18 cellular contexts compared by ENCODE assay signal in genomic region chr12:63790608-63790945, GRCh38. TPM values are rescaled to one million over a fixed set of nuclear protein-coding genes. Genes with fewer than 3 reads are reported as not detected.
DNase-seq lines count a peak whose midpoint lies in the region; ATAC-seq and TF ChIP-seq lines count a peak whose summit lies in the region.
"Had no signal": no experiment of that assay in that cellular context is flagged by ENCODE, and none has a peak within 500 bp of the region (broad histone marks: within the 10 kb centered on the region; RNA-seq: fewer than 3 reads in every experiment).

No MANE protein-coding gene starts in this region.

- H3K4me1 Mint-ChIP-seq in activated CD4-positive, alpha-beta T cell treated with anti-CD3 and anti-CD28 coated beads, Interleukin-2, amount 10 ng/mL, durations not matched to agents 24 days and 14 days = peaks cover 3% of the 10 kb centered on the region
- peaks cover 5% of the 10 kb centered on the region for H3K4me1 Mint-ChIP-seq in activated CD4-positive, alpha-beta T cell treated with anti-CD3 and anti-CD28 coated beads for 36 hours
- peaks cover 3% of the 10 kb centered on the region for H3K4me1 Mint-ChIP-seq in stimulated activated naive CD8-positive, alpha-beta T cell treated with anti-CD3 and anti-CD28 coated beads, Interleukin-15, Interleukin-2, amounts not matched to agents 100 ng/mL and 50 ng/mL, for 24 hours (ENCODE audit: low read depth)
- no peaks in the 10 kb centered on the region for H3K4me1 Mint-ChIP-seq in stimulated activated effector memory CD8-positive, alpha-beta T cell treated with anti-CD3 and anti-CD28 coated beads, Interleukin-12 subunit alpha, Interleukin-12 subunit beta, amount 100 ng/mL, for 72 hours
- H3K4me1 Mint-ChIP-seq: B cell had no signal

- H3K27ac Mint-ChIP-seq in activated CD4-positive, alpha-beta T cell treated with anti-CD3 and anti-CD28 coated beads, Interleukin-2, amount 10 ng/mL, durations not matched to agents 24 days and 14 days = no peak overlapping the region
- no peak overlapping the region for H3K27ac Mint-ChIP-seq in activated CD4-positive, alpha-beta T cell treated with anti-CD3 and anti-CD28 coated beads for 36 hours
- peak overlapping the region; percentile 1 for H3K27ac Mint-ChIP-seq in stimulated activated naive CD8-positive, alpha-beta T cell treated with anti-CD3 and anti-CD28 coated beads, Interleukin-15, Interleukin-2, amounts not matched to agents 100 ng/mL and 50 ng/mL, for 24 hours
- H3K27ac Mint-ChIP-seq in stimulated activated effector memory CD8-positive, alpha-beta T cell treated with anti-CD3 and anti-CD28 coated beads, Interleukin-12 subunit alpha, Interleukin-12 subunit beta, amount 100 ng/mL, for 72 hours = peak overlapping the region; percentile 40
- H3K27ac Mint-ChIP-seq: B cell; CD4-positive, alpha-beta T cell; GM23338; H9 had no signal

- H3K4me1 ChIP-seq in foreskin keratinocyte = no peaks in the 10 kb centered on the region
- H3K4me1 ChIP-seq: BLaER1 had no signal

- H3K27me3 Mint-ChIP-seq in activated CD4-positive, alpha-beta T cell treated with anti-CD3 and anti-CD28 coated beads, Interleukin-2, amount 10 ng/mL, durations not matched to agents 24 days and 14 days = no peaks in the 10 kb centered on the region
- H3K27me3 Mint-ChIP-seq in activated CD4-positive, alpha-beta T cell treated with anti-CD3 and anti-CD28 coated beads for 36 hours = no peaks in the 10 kb centered on the region
- no peaks in the 10 kb centered on the region for H3K27me3 Mint-ChIP-seq in stimulated activated naive CD8-positive, alpha-beta T cell treated with anti-CD3 and anti-CD28 coated beads, Interleukin-15, Interleukin-2, amounts not matched to agents 100 ng/mL and 50 ng/mL, for 24 hours
- H3K27me3 Mint-ChIP-seq: B cell; CD4-positive, alpha-beta T cell; CD8-positive, alpha-beta memory T cell had no signal

- CTCF ChIA-PET in activated CD4-positive, alpha-beta T cell treated with anti-CD3 and anti-CD28 coated beads for 36 hours (lab: Charles Lee) = interaction anchor here (0.6 kb wide), 1 partner anchor 10 kb away, joined by 3 read pairs; no protein-coding TSS in a partner anchor

- peak; percentile 15 for DNase-seq in activated CD4-positive, alpha-beta T cell treated with anti-CD3 and anti-CD28 coated beads, Interleukin-2, amount 10 ng/mL, durations not matched to agents 24 days and 14 days
- DNase-seq in activated CD4-positive, alpha-beta T cell treated with anti-CD3 and anti-CD28 coated beads for 36 hours = no peak
- DNase-seq in stimulated activated naive CD8-positive, alpha-beta T cell treated with anti-CD3 and anti-CD28 coated beads, Interleukin-15, Interleukin-2, amounts not matched to agents 100 U/mL and 50 U/mL, for 24 hours = no peak
- DNase-seq in stimulated activated effector memory CD8-positive, alpha-beta T cell treated with anti-CD3 and anti-CD28 coated beads, Interleukin-12 subunit alpha, Interleukin-12 subunit beta, amount 100 ng/mL, for 72 hours (ENCODE audit: low spot score in 2 of 2) = no peak
- no peak for DNase-seq in foreskin keratinocyte
- DNase-seq: CD4-positive, alpha-beta T cell; CD8-positive, alpha-beta memory T cell; DMS 273 treated with DMSO at 0.1 percent for 48 hours; DMS79; GF-D8; H9 had no signal

- POLR2A ChIA-PET in activated CD4-positive, alpha-beta T cell treated with anti-CD3 and anti-CD28 coated beads for 36 hours (lab: Charles Lee) = no interaction called here

- no peaks in the 10 kb centered on the region for H3K27me3 ChIP-seq in foreskin keratinocyte
- H3K27me3 ChIP-seq: BLaER1 had no signal

- no peak for TF ChIP-seq CTCF in foreskin keratinocyte (conservative IDR thresholded peaks at IDR 0.05)

- H3K27ac ChIP-seq in foreskin keratinocyte = no peak overlapping the region
- H3K27ac ChIP-seq: 22Rv1, BLaER1, C4-2B had no signal

- intact Hi-C loops in activated CD4-positive, alpha-beta T cell treated with anti-CD3 and anti-CD28 coated beads, Interleukin-2, amount 10 ng/mL, durations not matched to agents 24 days and 14 days (cut with micrococcal nuclease) = no loop called here
- intact Hi-C loops in activated CD4-positive, alpha-beta T cell treated with anti-CD3 and anti-CD28 coated beads for 36 hours (cut with DNase I, micrococcal nuclease) = no loop called here

- ATAC-seq in activated CD4-positive, alpha-beta T cell treated with anti-CD3 and anti-CD28 coated beads for 36 hours = no peak
- no peak for ATAC-seq in stimulated activated naive CD8-positive, alpha-beta T cell treated with anti-CD3 and anti-CD28 coated beads, Interleukin-15, Interleukin-2, amounts not matched to agents 100 U/mL and 50 U/mL, for 24 hours
- ATAC-seq in stimulated activated effector memory CD8-positive, alpha-beta T cell treated with anti-CD3 and anti-CD28 coated beads, Interleukin-12 subunit alpha, Interleukin-12 subunit beta, amount 100 ng/mL, for 72 hours = no peak
- ATAC-seq in foreskin keratinocyte = no peak
- ATAC-seq: GM23338, HCT116 had no signal

- H3K9me3 Mint-ChIP-seq in activated CD4-positive, alpha-beta T cell treated with anti-CD3 and anti-CD28 coated beads, Interleukin-2, amount 10 ng/mL, durations not matched to agents 24 days and 14 days = peaks cover 3% of the 10 kb centered on the region
- H3K9me3 Mint-ChIP-seq in activated CD4-positive, alpha-beta T cell treated with anti-CD3 and anti-CD28 coated beads for 36 hours (ENCODE audit: low read depth) = no peaks in the 10 kb centered on the region
- H3K9me3 Mint-ChIP-seq in stimulated activated naive CD8-positive, alpha-beta T cell treated with anti-CD3 and anti-CD28 coated beads, Interleukin-15, Interleukin-2, amounts not matched to agents 100 ng/mL and 50 ng/mL, for 24 hours = no peaks in the 10 kb centered on the region
- H3K9me3 Mint-ChIP-seq in stimulated activated effector memory CD8-positive, alpha-beta T cell treated with anti-CD3 and anti-CD28 coated beads, Interleukin-12 subunit alpha, Interleukin-12 subunit beta, amount 100 ng/mL, for 72 hours = no peaks in the 10 kb centered on the region
- H3K9me3 Mint-ChIP-seq: CD4-positive, alpha-beta T cell; CD8-positive, alpha-beta memory T cell; GM23338; H9 had no signal

- no peak overlapping the region for H3K4me3 Mint-ChIP-seq in activated CD4-positive, alpha-beta T cell treated with anti-CD3 and anti-CD28 coated beads, Interleukin-2, amount 10 ng/mL, durations not matched to agents 24 days and 14 days
- H3K4me3 Mint-ChIP-seq in activated CD4-positive, alpha-beta T cell treated with anti-CD3 and anti-CD28 coated beads for 36 hours = no peak overlapping the region
- no peak overlapping the region for H3K4me3 Mint-ChIP-seq in stimulated activated naive CD8-positive, alpha-beta T cell treated with anti-CD3 and anti-CD28 coated beads, Interleukin-15, Interleukin-2, amounts not matched to agents 100 ng/mL and 50 ng/mL, for 24 hours
- H3K4me3 Mint-ChIP-seq in stimulated activated effector memory CD8-positive, alpha-beta T cell treated with anti-CD3 and anti-CD28 coated beads, Interleukin-12 subunit alpha, Interleukin-12 subunit beta, amount 100 ng/mL, for 72 hours = no peak overlapping the region
- H3K4me3 Mint-ChIP-seq: B cell; CD4-positive, alpha-beta T cell; CD8-positive, alpha-beta memory T cell; GM23338; H9 had no signal

- peaks cover 42% of the 10 kb centered on the region for H3K36me3 Mint-ChIP-seq in activated CD4-positive, alpha-beta T cell treated with anti-CD3 and anti-CD28 coated beads, Interleukin-2, amount 10 ng/mL, durations not matched to agents 24 days and 14 days (ENCODE audit: low read depth)
- peaks cover 44% of the 10 kb centered on the region for H3K36me3 Mint-ChIP-seq in activated CD4-positive, alpha-beta T cell treated with anti-CD3 and anti-CD28 coated beads for 36 hours (ENCODE audit: low read depth)
- H3K36me3 Mint-ChIP-seq in stimulated activated naive CD8-positive, alpha-beta T cell treated with anti-CD3 and anti-CD28 coated beads, Interleukin-15, Interleukin-2, amounts not matched to agents 100 ng/mL and 50 ng/mL, for 24 hours (ENCODE audit: low read depth) = peaks cover 54% of the 10 kb centered on the region
- peaks cover 43% of the 10 kb centered on the region for H3K36me3 Mint-ChIP-seq in stimulated activated effector memory CD8-positive, alpha-beta T cell treated with anti-CD3 and anti-CD28 coated beads, Interleukin-12 subunit alpha, Interleukin-12 subunit beta, amount 100 ng/mL, for 72 hours

RNA-seq across cellular contexts. Expression of gene RXYLT1, which starts 10.9 kb away (rescaled TPM):
- total RNA-seq in activated CD4-positive, alpha-beta T cell treated with anti-CD3 and anti-CD28 coated beads, Interleukin-2, amount 10 ng/mL, durations not matched to agents 24 days and 14 days = 26.6 and 27.6 TPM in 2 replicates
- 10 to 100 TPM; 14.8 to 15.6 TPM for total RNA-seq in activated CD4-positive, alpha-beta T cell treated with anti-CD3 and anti-CD28 coated beads for 36 hours
- 18.8 and 24.2 TPM in 2 replicates for total RNA-seq in foreskin keratinocyte
- polyA plus RNA-seq in foreskin keratinocyte = 12.8 and 17.8 TPM in 2 replicates

RNA-seq across cellular contexts. Expression of gene SRGAP1, which starts 53.9 kb away (rescaled TPM):
- 0.16 and 0.21 TPM in 2 replicates for total RNA-seq in activated CD4-positive, alpha-beta T cell treated with anti-CD3 and anti-CD28 coated beads, Interleukin-2, amount 10 ng/mL, durations not matched to agents 24 days and 14 days
- under 1 TPM; 0.02 to 0.21 TPM for total RNA-seq in activated CD4-positive, alpha-beta T cell treated with anti-CD3 and anti-CD28 coated beads for 36 hours
- total RNA-seq in foreskin keratinocyte = 14.7 and 14.8 TPM in 2 replicates
- 2.0 and 2.1 TPM in 2 replicates for polyA plus RNA-seq in foreskin keratinocyte

Comparison
In these comparisons a context has a peak if more than half of its experiments do, and no peak if none do; other contexts are left out.
1. H3K27ac Mint-ChIP-seq: peak in stimulated activated naive CD8-positive, alpha-beta T cell treated with anti-CD3 and anti-CD28 coated beads, Interleukin-15, Interleukin-2, amounts not matched to agents 100 ng/mL and 50 ng/mL, for 24 hours (single experiment) and stimulated activated effector memory CD8-positive, alpha-beta T cell treated with anti-CD3 and anti-CD28 coated beads, Interleukin-12 subunit alpha, Interleukin-12 subunit beta, amount 100 ng/mL, for 72 hours (single experiment); none in activated CD4-positive, alpha-beta T cell treated with anti-CD3 and anti-CD28 coated beads, Interleukin-2, amount 10 ng/mL, durations not matched to agents 24 days and 14 days (single experiment) and activated CD4-positive, alpha-beta T cell treated with anti-CD3 and anti-CD28 coated beads for 36 hours (single experiment).
2. RNA of gene SRGAP1, which starts 53.9 kb away (total RNA-seq): 14.7 to 14.8 TPM in foreskin keratinocyte; 0.02 to 0.21 TPM in activated CD4-positive, alpha-beta T cell treated with anti-CD3 and anti-CD28 coated beads for 36 hours and 0.16 to 0.21 TPM in activated CD4-positive, alpha-beta T cell treated with anti-CD3 and anti-CD28 coated beads, Interleukin-2, amount 10 ng/mL, durations not matched to agents 24 days and 14 days; every median in the first group is over 10 times any median in the second.